Comparison of ENCODE assay signal across 15 cellular contexts in the genomic region with DNA sequence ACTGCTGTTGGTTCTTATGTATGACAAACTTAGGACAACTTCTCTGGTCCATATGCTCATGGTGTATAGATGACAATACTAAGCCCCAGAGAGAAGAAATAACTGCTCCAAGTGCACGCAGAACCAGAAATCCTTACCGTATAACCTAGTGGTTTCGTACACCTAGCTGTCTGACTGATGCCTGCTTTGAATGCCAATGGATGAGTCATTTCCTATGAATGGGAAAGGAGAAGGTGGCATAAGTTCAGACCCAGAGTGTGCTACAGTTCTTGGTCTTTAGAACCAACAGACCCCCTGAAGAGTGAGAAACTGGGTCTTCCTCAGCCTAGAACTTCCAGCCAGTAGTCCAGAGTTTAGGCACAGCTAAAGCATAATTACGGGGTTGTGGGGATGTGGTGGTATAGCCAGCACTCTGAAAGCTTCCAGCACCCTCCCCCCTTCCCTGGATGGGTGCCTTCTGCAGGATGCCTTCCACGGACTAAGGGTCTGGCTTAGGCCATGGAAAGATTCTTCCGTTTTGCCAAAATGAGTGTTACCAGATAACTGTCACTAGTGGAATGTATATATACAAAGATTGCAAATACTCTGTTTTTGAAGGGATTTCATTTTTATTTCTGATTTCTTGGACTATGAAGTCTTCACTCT.
A peak's percentile ranks its signal among the peaks of the same experiment; 100 is the strongest.
DNase-seq lines count a peak whose midpoint lies in the region; ATAC-seq, FAIRE-seq and TF ChIP-seq lines count a peak whose summit lies in the region.
"Had no signal": no experiment of that assay in that cellular context is flagged by ENCODE, and none has a peak within 500 bp of the region (broad histone marks: within the 10 kb centered on the region; RNA-seq: fewer than 3 reads in every experiment).

No MANE protein-coding gene starts in this region.

- no peak overlapping the region for H3K27ac Mint-ChIP-seq in astrocyte (ENCODE audit: unreplicated experiment)
- H3K27ac Mint-ChIP-seq: mesothelial cell of epicardium; stimulated activated naive B cell treated with anti-CD40 and anti-IgM and Interleukin-4, amounts not matched to agents 10 μg/mL and 1 μg/mL and 100 μg/mL, for 72 hours had no signal

- H3K4me1 ChIP-seq in astrocyte (ENCODE audit: insufficient read depth, low read length) (peaks cover 9% of the 10 kb centered on the region), left lung (peaks cover 0 to 7% of the 10 kb centered on the region in 2 donors), hepatocyte (ENCODE audit: insufficient read depth) (peaks cover 5% of the 10 kb centered on the region)

- H2AFZ ChIP-seq in astrocyte (ENCODE audit: low read depth, low read length) (no peak overlapping the region), hepatocyte (no peak overlapping the region)

- H3K79me2 ChIP-seq in astrocyte (ENCODE audit: insufficient read depth, low read length) (no peaks in the 10 kb centered on the region), hepatocyte (no peaks in the 10 kb centered on the region)

- FAIRE-seq in HTR-8/SVneo (lab: Jason Lieb, UNC) (peak; percentile 88), astrocyte (lab: Jason Lieb, UNC) (peak; percentile 70)

- no peaks in the 10 kb centered on the region for H3K9me2 ChIP-seq in hepatocyte (replicated peaks; ENCODE audit: insufficient read depth)

- peaks cover 4% of the 10 kb centered on the region for H3K27me3 Mint-ChIP-seq in astrocyte (ENCODE audit: low read depth, unreplicated experiment)
- H3K27me3 Mint-ChIP-seq: stimulated activated naive B cell treated with anti-CD40 and anti-IgM and Interleukin-4, amounts not matched to agents 10 μg/mL and 1 μg/mL and 100 μg/mL, for 72 hours had no signal

- no peaks in the 10 kb centered on the region for H3K9me3 ChIP-seq in astrocyte (ENCODE audit: insufficient read depth, low read depth, low read length)
- H3K9me3 ChIP-seq in left lung: no peaks in the 10 kb centered on the region
- H3K9me3 ChIP-seq in hepatocyte (ENCODE audit: low read depth): no peaks in the 10 kb centered on the region

- no peaks in the 10 kb centered on the region for H3K36me3 Mint-ChIP-seq in astrocyte (ENCODE audit: low read depth, unreplicated experiment)
- H3K36me3 Mint-ChIP-seq: stimulated activated naive B cell treated with anti-CD40 and anti-IgM and Interleukin-4, amounts not matched to agents 10 μg/mL and 1 μg/mL and 100 μg/mL, for 72 hours had no signal

- H3K27ac ChIP-seq in astrocyte (ENCODE audit: low read depth, low read length): no peak overlapping the region
- H3K27ac ChIP-seq in left lung: no peak overlapping the region
- no peak overlapping the region for H3K27ac ChIP-seq in hepatocyte
- H3K27ac ChIP-seq: dorsolateral prefrontal cortex had no signal

- H3K9me3 Mint-ChIP-seq in astrocyte (ENCODE audit: unreplicated experiment): peaks cover 3% of the 10 kb centered on the region
- H3K9me3 Mint-ChIP-seq: mesothelial cell of epicardium; stimulated activated naive B cell treated with anti-CD40 and anti-IgM and Interleukin-4, amounts not matched to agents 10 μg/mL and 1 μg/mL and 100 μg/mL, for 72 hours had no signal

- DNase-seq in AG08395 (ENCODE audit: low spot score) (peak; percentile 6), HTR-8/SVneo (ENCODE audit: insufficient read length, low spot score) (peak; percentile 41), astrocyte (ENCODE audit: low read depth) (peak; percentile 42), left lung (no peak), COLO668 (lab: John Stamatoyannopoulos, UW; ENCODE audit: unreplicated experiment) (no peak), hepatocyte (ENCODE audit: low spot score) (no peak), GDM1 (lab: John Stamatoyannopoulos, UW) (no peak)
- DNase-seq: activated gamma-delta T cell; DMS 273 treated with DMSO at 0.1 percent for 48 hours; dorsolateral prefrontal cortex; foreskin melanocyte; NK-92 treated with Interleukin-12 subunit alpha and Interleukin-12 subunit beta, amount 100 ng/mL, for 24 hours; stimulated activated naive B cell treated with anti-CD40 and anti-IgM and Interleukin-4, amounts not matched to agents 10 μg/mL and 1 μg/mL and 100 μg/mL, for 72 hours had no signal

- peak; percentile 53 for ATAC-seq in left lung
- no peak for ATAC-seq in GM18858 (IDR thresholded peaks at IDR 0.05; ENCODE audit: unreplicated experiment)
- ATAC-seq: stimulated activated naive B cell treated with anti-CD40 and anti-IgM and Interleukin-4, amounts not matched to agents 10 μg/mL and 1 μg/mL and 100 μg/mL, for 72 hours had no signal

- TF ChIP-seq CTCF in astrocyte (IDR thresholded peaks at IDR 0.05; ENCODE audit: insufficient read depth, low read depth, low read length) (no peak), left lung (IDR thresholded peaks at IDR 0.05) (no peak), hepatocyte (IDR thresholded peaks at IDR 0.05; ENCODE audit: poor library complexity) (no peak)

- H3K4me3 Mint-ChIP-seq in astrocyte (ENCODE audit: unreplicated experiment): no peak overlapping the region
- H3K4me3 Mint-ChIP-seq: mesothelial cell of epicardium; stimulated activated naive B cell treated with anti-CD40 and anti-IgM and Interleukin-4, amounts not matched to agents 10 μg/mL and 1 μg/mL and 100 μg/mL, for 72 hours had no signal

- no peaks in the 10 kb centered on the region for H3K27me3 ChIP-seq in astrocyte (ENCODE audit: insufficient read depth, low read length)
- H3K27me3 ChIP-seq in left lung: no peaks in the 10 kb centered on the region
- H3K27me3 ChIP-seq in hepatocyte: no peaks in the 10 kb centered on the region
- H3K27me3 ChIP-seq: dorsolateral prefrontal cortex had no signal

- intact Hi-C loops in left lung (cut with DNase I): no loop called here

- no peak overlapping the region for H3K9ac ChIP-seq in astrocyte (ENCODE audit: low read length)

- H3K36me3 ChIP-seq in astrocyte (ENCODE audit: insufficient read depth, low read length): no peaks in the 10 kb centered on the region
- no peaks in the 10 kb centered on the region for H3K36me3 ChIP-seq in left lung
- H3K36me3 ChIP-seq in hepatocyte (replicated peaks; ENCODE audit: insufficient read depth, low read depth): no peaks in the 10 kb centered on the region

- H4K20me1 ChIP-seq in astrocyte (ENCODE audit: insufficient read depth, low read length): no peaks in the 10 kb centered on the region
- no peaks in the 10 kb centered on the region for H4K20me1 ChIP-seq in hepatocyte (ENCODE audit: insufficient read depth, poor library complexity, severe bottlenecking)

- H3K4me1 Mint-ChIP-seq in astrocyte (ENCODE audit: low read depth, unreplicated experiment): peaks cover 17% of the 10 kb centered on the region

- 88% methylated on average over 6 of the region's 6 CpGs for WGBS in hepatocyte (ENCODE audit: low lambda C conversion rate, missing lambda C conversion rate)

- H3K4me3 ChIP-seq in astrocyte (ENCODE audit: insufficient read depth, low read depth, low read length) (no peak overlapping the region), left lung (no peak overlapping the region), hepatocyte (no peak overlapping the region)
- H3K4me3 ChIP-seq: dorsolateral prefrontal cortex had no signal

- peak overlapping the region; percentile 33 for H3K4me2 ChIP-seq in astrocyte (ENCODE audit: low read length)
- no peak overlapping the region for H3K4me2 ChIP-seq in hepatocyte

Comparison
In these comparisons a context has a peak if more than half of its experiments do, and no peak if none do; other contexts are left out.
1. DNase-seq: peak in AG08395 (single experiment), HTR-8/SVneo (single experiment) and astrocyte (single experiment); none in left lung (0 of 2), COLO668 (single experiment), hepatocyte (single experiment) and GDM1 (single experiment).